ENCODE assay signal across 2 cellular contexts in genomic region chr17:63973247-63973646, GRCh38.
A peak's percentile ranks its signal among the peaks of the same experiment; 100 is the strongest.
TF ChIP-seq lines count a peak whose summit lies in the region.

No MANE protein-coding gene starts in this region.

TF ChIP-seq in HEK293, 187 proteins besides CTCF, POLR2A, EP300 and RAD21:
- TF ChIP-seq ZNF121 (tag by site-specific recombination; IDR thresholded peaks at IDR 0.05) (no peak), ZNF16 (tag by site-specific recombination; IDR thresholded peaks at IDR 0.05; ENCODE audit: low read depth) (no peak), ZXDB (tag by site-specific recombination; IDR thresholded peaks at IDR 0.05) (no peak), SALL2 (tag by site-specific recombination; IDR thresholded peaks at IDR 0.05; ENCODE audit: borderline replicate concordance) (no peak), ZNF23 (tag by site-specific recombination; IDR thresholded peaks at IDR 0.05; ENCODE audit: borderline replicate concordance) (peak; percentile 81), GLI2 (tag by site-specific recombination; IDR thresholded peaks at IDR 0.05; ENCODE audit: borderline replicate concordance, low read depth) (no peak), ZNF514 (tag by site-specific recombination; IDR thresholded peaks at IDR 0.05) (no peak), ZNF658 (tag by site-specific recombination; IDR thresholded peaks at IDR 0.05) (no peak), ZBTB17 (tag by site-specific recombination; IDR thresholded peaks at IDR 0.05) (0 out of 2 replicates have a peak, but pooled peaks have one; percentile 34), ZSCAN30 (tag by site-specific recombination; IDR thresholded peaks at IDR 0.05) (no peak)
- TF ChIP-seq, protein P1, sequence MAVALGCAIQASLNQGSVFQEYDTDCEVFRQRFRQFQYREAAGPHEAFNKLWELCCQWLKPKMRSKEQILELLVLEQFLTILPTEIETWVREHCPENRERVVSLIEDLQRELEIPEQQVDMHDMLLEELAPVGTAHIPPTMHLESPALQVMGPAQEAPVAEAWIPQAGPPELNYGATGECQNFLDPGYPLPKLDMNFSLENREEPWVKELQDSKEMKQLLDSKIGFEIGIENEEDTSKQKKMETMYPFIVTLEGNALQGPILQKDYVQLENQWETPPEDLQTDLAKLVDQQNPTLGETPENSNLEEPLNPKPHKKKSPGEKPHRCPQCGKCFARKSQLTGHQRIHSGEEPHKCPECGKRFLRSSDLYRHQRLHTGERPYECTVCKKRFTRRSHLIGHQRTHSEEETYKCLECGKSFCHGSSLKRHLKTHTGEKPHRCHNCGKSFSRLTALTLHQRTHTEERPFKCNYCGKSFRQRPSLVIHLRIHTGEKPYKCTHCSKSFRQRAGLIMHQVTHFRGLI (tag by site-specific recombination; IDR thresholded peaks at IDR 0.05), result no peak

TF ChIP-seq in K562, 482 proteins besides CTCF, POLR2A, EP300 and RAD21:
- TF ChIP-seq POU5F1 (IDR thresholded peaks at IDR 0.05; ENCODE audit: borderline replicate concordance, low read depth, low read length, partially characterized antibody), result no peak
- no peak for TF ChIP-seq E4F1 (CRISPR knock-in tag; IDR thresholded peaks at IDR 0.05; ENCODE audit: borderline replicate concordance)
- no peak for TF ChIP-seq MAX (CRISPR knock-in tag; IDR thresholded peaks at IDR 0.05)
- TF ChIP-seq MLLT1 (IDR thresholded peaks at IDR 0.05), result peak in 1 of 2 experiments; percentile 53; a peak in 1 of 4 replicates
- no peak for TF ChIP-seq RB1 (IDR thresholded peaks at IDR 0.05; ENCODE audit: low read depth)
- TF ChIP-seq NR2F6 (CRISPR knock-in tag; IDR thresholded peaks at IDR 0.05), result no peak
- TF ChIP-seq ZNF23 (CRISPR knock-in tag; IDR thresholded peaks at IDR 0.05), result peak; percentile 61; the same call in 1 of the 2 replicates
- TF ChIP-seq E2F6 (IDR thresholded peaks at IDR 0.05; ENCODE audit: borderline replicate concordance in 1 of 2, extremely low read depth in 1 of 2, insufficient read depth in 1 of 2, insufficient read length in 1 of 2, low read depth in 1 of 2, low read length in 1 of 2, poor library complexity in 1 of 2, severe bottlenecking in 1 of 2), result no peak
- TF ChIP-seq ZBTB17 (CRISPR knock-in tag; IDR thresholded peaks at IDR 0.05), result peak; percentile 89
- no peak for TF ChIP-seq ZSCAN29 (IDR thresholded peaks at IDR 0.05)
TF ChIP-seq in K562: peak in this region for 3.
